In genomic region chrX:45771114-45771513, GRCh38 we compare ENCODE assay signal across 8 cellular contexts.
DNase-seq lines count a peak whose midpoint lies in the region; ATAC-seq and TF ChIP-seq lines count a peak whose summit lies in the region.

No MANE protein-coding gene starts in this region.

- no peaks in the 10 kb centered on the region for H3K36me3 ChIP-seq in CD4-positive, CD25-positive, alpha-beta regulatory T cell (ENCODE audit: control insufficient read depth, insufficient read depth, low read length)
- no peaks in the 10 kb centered on the region for H3K36me3 ChIP-seq in naive thymus-derived CD4-positive, alpha-beta T cell (ENCODE audit: control insufficient read depth in 2 of 3, insufficient read depth in 3 of 3, low read length in 3 of 3)

- H3K27me3 ChIP-seq in CD4-positive, CD25-positive, alpha-beta regulatory T cell (ENCODE audit: control insufficient read depth, insufficient read depth, low read length) = no peaks in the 10 kb centered on the region
- no peaks in the 10 kb centered on the region for H3K27me3 ChIP-seq in naive thymus-derived CD4-positive, alpha-beta T cell (ENCODE audit: control insufficient read depth in 2 of 2, insufficient read depth in 2 of 2, low read length in 2 of 2)

- peak overlapping the region; percentile 88 to 95 (median 90) for H3K27ac Mint-ChIP-seq in CD4-positive, CD25-positive, alpha-beta regulatory T cell
- H3K27ac Mint-ChIP-seq in naive thymus-derived CD4-positive, alpha-beta T cell = peak overlapping the region; percentile 90 to 97 (median 94)

- peak overlapping the region; percentile 79 for H3K27ac ChIP-seq in CD4-positive, CD25-positive, alpha-beta regulatory T cell (ENCODE audit: insufficient read depth, low read length, poor library complexity, severe bottlenecking)
- peak overlapping the region; percentile 76 for H3K27ac ChIP-seq in naive thymus-derived CD4-positive, alpha-beta T cell (ENCODE audit: low read depth, low read length)

- H3K4me3 Mint-ChIP-seq in CD4-positive, CD25-positive, alpha-beta regulatory T cell = peak overlapping the region; percentile 83 to 96 (median 91)
- peak overlapping the region; percentile 76 to 95 (median 85) for H3K4me3 Mint-ChIP-seq in naive thymus-derived CD4-positive, alpha-beta T cell

- no peak for DNase-seq in CD4-positive, CD25-positive, alpha-beta regulatory T cell
- peak; percentile 98 for DNase-seq in M059J (ENCODE audit: low read depth)
- peak; percentile 78 for DNase-seq in choroid plexus epithelial cell (ENCODE audit: low read depth)
- no peak for DNase-seq in naive thymus-derived CD4-positive, alpha-beta T cell
- no peak for DNase-seq in SKM-1 (lab: John Stamatoyannopoulos, UW; ENCODE audit: unreplicated experiment)
- no peak for DNase-seq in ecto neural progenitor cell (ENCODE audit: low spot score)
- DNase-seq in GF-D8 (lab: John Stamatoyannopoulos, UW) = no peak

- CTCF ChIA-PET in naive thymus-derived CD4-positive, alpha-beta T cell (lab: Charles Lee) = interaction anchor here (1.0 to 1.2 kb wide), 2 partner anchors 13 to 31 kb away, joined by 4 to 5 read pairs; no protein-coding TSS in a partner anchor

- H3K9me3 Mint-ChIP-seq in CD4-positive, CD25-positive, alpha-beta regulatory T cell = no peaks in the 10 kb centered on the region
- H3K9me3 Mint-ChIP-seq in naive thymus-derived CD4-positive, alpha-beta T cell = no peaks in the 10 kb centered on the region

- H3K27me3 Mint-ChIP-seq in CD4-positive, CD25-positive, alpha-beta regulatory T cell = no peaks in the 10 kb centered on the region
- no peaks in the 10 kb centered on the region for H3K27me3 Mint-ChIP-seq in naive thymus-derived CD4-positive, alpha-beta T cell

- ATAC-seq in CD4-positive, CD25-positive, alpha-beta regulatory T cell (ENCODE audit: low read depth in 2 of 2) = no peak
- no peak for ATAC-seq in naive thymus-derived CD4-positive, alpha-beta T cell
- ATAC-seq in GM21576 (IDR thresholded peaks at IDR 0.05; ENCODE audit: unreplicated experiment) = no peak

- intact Hi-C loops in naive thymus-derived CD4-positive, alpha-beta T cell (cut with micrococcal nuclease) = loop anchor here (1.0 to 2.0 kb wide), 5 partner anchors 11 to 35 kb away; no protein-coding TSS in a partner anchor

- no peak for TF ChIP-seq CTCF in choroid plexus epithelial cell (conservative IDR thresholded peaks at IDR 0.05; ENCODE audit: low read depth, low read length)

- peak overlapping the region; percentile 95 for H3K4me3 ChIP-seq in CD4-positive, CD25-positive, alpha-beta regulatory T cell (ENCODE audit: low read depth, low read length)
- peak overlapping the region; percentile 66 for H3K4me3 ChIP-seq in choroid plexus epithelial cell (ENCODE audit: low read depth, low read length)
- peak overlapping the region; percentile 47 for H3K4me3 ChIP-seq in naive thymus-derived CD4-positive, alpha-beta T cell (ENCODE audit: low read length)

- H3K36me3 Mint-ChIP-seq in CD4-positive, CD25-positive, alpha-beta regulatory T cell = no peaks in the 10 kb centered on the region
- peaks cover 0 to 14% (median 0%) of the 10 kb centered on the region in 5 donors for H3K36me3 Mint-ChIP-seq in naive thymus-derived CD4-positive, alpha-beta T cell

- no peaks in the 10 kb centered on the region for H3K9me3 ChIP-seq in CD4-positive, CD25-positive, alpha-beta regulatory T cell (ENCODE audit: control insufficient read depth in 2 of 2, low read length in 2 of 2)
- no peaks in the 10 kb centered on the region for H3K9me3 ChIP-seq in naive thymus-derived CD4-positive, alpha-beta T cell (ENCODE audit: control insufficient read depth in 2 of 3, low read length in 3 of 3)

- H3K4me1 Mint-ChIP-seq in CD4-positive, CD25-positive, alpha-beta regulatory T cell = peaks cover 12 to 58% (median 27%) of the 10 kb centered on the region in 4 donors
- peaks cover 14 to 61% (median 47%) of the 10 kb centered on the region in 7 donors for H3K4me1 Mint-ChIP-seq in naive thymus-derived CD4-positive, alpha-beta T cell

- POLR2A ChIA-PET in naive thymus-derived CD4-positive, alpha-beta T cell (lab: Charles Lee) = interaction anchor here (0.5 to 8.6 kb wide), 7 partner anchors 13 to 37 kb away, joined by 3 to 47 read pairs (median 4); no protein-coding TSS in a partner anchor

- H3K4me1 ChIP-seq in CD4-positive, CD25-positive, alpha-beta regulatory T cell (ENCODE audit: control insufficient read depth, insufficient read depth, low read length, poor library complexity, severe bottlenecking) = peaks cover 15% of the 10 kb centered on the region
- H3K4me1 ChIP-seq in naive thymus-derived CD4-positive, alpha-beta T cell (ENCODE audit: control insufficient read depth in 2 of 2, insufficient read depth in 2 of 2, low read length in 2 of 2) = peaks cover 11 to 35% of the 10 kb centered on the region in 2 donors

Comparison
In these comparisons a context has a peak if more than half of its experiments do, and no peak if none do; other contexts are left out.
1. DNase-seq: peak in M059J (single experiment) and choroid plexus epithelial cell (single experiment); none in CD4-positive, CD25-positive, alpha-beta regulatory T cell (0 of 3), naive thymus-derived CD4-positive, alpha-beta T cell (0 of 9), SKM-1 (single experiment), ecto neural progenitor cell (single experiment) and GF-D8 (single experiment).
2. Peak in every context shown above with its lines, with median percentiles within 50 percentile points of each other: H3K4me3 ChIP-seq.